Comparison of ENCODE assay signal across 30 cellular contexts in the genomic region with DNA sequence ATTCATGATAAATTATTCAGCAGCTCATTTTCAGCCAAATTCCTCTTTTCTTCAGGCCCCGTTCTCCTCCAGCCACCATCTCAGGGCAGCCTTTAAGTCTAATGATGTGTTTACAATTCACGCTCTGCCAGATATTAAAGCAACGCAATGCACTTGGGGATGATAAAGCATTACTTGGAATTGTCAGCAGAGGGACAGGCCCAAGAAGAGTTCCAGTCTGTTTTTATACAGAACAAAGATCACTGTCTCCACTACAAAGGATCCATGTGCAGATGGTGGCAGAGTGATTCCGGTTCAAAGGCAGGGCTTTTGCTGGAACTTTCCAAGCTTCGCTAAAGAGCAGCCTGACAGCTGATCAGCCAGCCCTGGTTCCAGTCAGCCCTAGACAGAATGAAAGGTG. TPM values are rescaled to one million over a fixed set of nuclear protein-coding genes. Genes with fewer than 3 reads are reported as not detected.
A peak's percentile ranks its signal among the peaks of the same experiment; 100 is the strongest.
DNase-seq lines count a peak whose midpoint lies in the region; ATAC-seq and TF ChIP-seq lines count a peak whose summit lies in the region.
"Had no signal": no experiment of that assay in that cellular context is flagged by ENCODE, and none has a peak within 500 bp of the region (broad histone marks: within the 10 kb centered on the region; RNA-seq: fewer than 3 reads in every experiment).

No MANE protein-coding gene starts in this region.

- H2BK120ac ChIP-seq in IMR-90 (ENCODE audit: low read depth, low read length), result no peak overlapping the region

- no peak overlapping the region for H3K23ac ChIP-seq in IMR-90 (ENCODE audit: low read depth, low read length)

- TF ChIP-seq POLR2A in IMR-90 (IDR thresholded peaks at IDR 0.05; ENCODE audit: low read depth, low read length) (no peak), adrenal gland (IDR thresholded peaks at IDR 0.05) (no peak)

- no peak overlapping the region for H2BK20ac ChIP-seq in IMR-90 (ENCODE audit: low read depth, low read length)

- intact Hi-C loops in IMR-90 (cut with micrococcal nuclease) (no loop called here), adrenal gland (cut with DNase I) (no loop called here)

- H2AK9ac ChIP-seq in IMR-90 (replicated peaks; ENCODE audit: low read depth, low read length, poor library complexity), result no peak overlapping the region

- ATAC-seq in IMR-90 (ENCODE audit: low read depth), result 0 out of 2 replicates have a peak, but pooled peaks have one; percentile 24
- ATAC-seq in GM19397 (IDR thresholded peaks at IDR 0.05; ENCODE audit: unreplicated experiment), result no peak
- ATAC-seq in GM19351 (IDR thresholded peaks at IDR 0.05; ENCODE audit: unreplicated experiment), result no peak
- ATAC-seq: activated CD8-positive, alpha-beta T cell treated with anti-CD3 and anti-CD28 coated beads, Interleukin-2, amount 10 ng/mL, durations not matched to agents 7 days and 5 days; activated T-helper 17 cell treated with anti-CD3 and anti-CD28 coated beads, Interleukin-2, amount 50 U/mL, for 72 hours; right lobe of liver had no signal

- no peak overlapping the region for H3K4ac ChIP-seq in IMR-90 (ENCODE audit: low read depth, low read length)

- H3K4me1 Mint-ChIP-seq in endothelial cell (ENCODE audit: unreplicated experiment), result peaks cover 3% of the 10 kb centered on the region
- H3K4me1 Mint-ChIP-seq: activated naive CD4-positive, alpha-beta T cell treated with anti-CD3 and anti-CD28 coated beads, Interleukin-2, amount 50 U/mL, for 24 hours; activated T-helper 17 cell treated with anti-CD3 and anti-CD28 coated beads, Interleukin-2, amount 50 U/mL, for 72 hours had no signal

- H3K4me3 ChIP-seq in IMR-90 (ENCODE audit: insufficient read depth, low read depth, low read length), result no peak overlapping the region
- no peak overlapping the region for H3K4me3 ChIP-seq in parathyroid adenoma (ENCODE audit: low read depth, low read length)
- H3K4me3 ChIP-seq in adrenal gland, result no peak overlapping the region
- H3K4me3 ChIP-seq: breast epithelium, left ventricle myocardium inferior, prostate gland, right lobe of liver, SJCRH30, stomach, vagina had no signal

- H3K27me3 ChIP-seq in IMR-90 (ENCODE audit: control insufficient read depth, insufficient read depth, low read length) (peaks cover 55% of the 10 kb centered on the region), parathyroid adenoma (ENCODE audit: control insufficient read depth, insufficient read depth, low read length) (no peaks in the 10 kb centered on the region), adrenal gland (no peaks in the 10 kb centered on the region)
- H3K27me3 ChIP-seq: breast epithelium, right lobe of liver, stomach, vagina had no signal

- H2AFZ ChIP-seq in IMR-90 (replicated peaks; ENCODE audit: low read length, poor library complexity) (no peak overlapping the region), parathyroid adenoma (peak overlapping the region; percentile 66)

- dilution Hi-C loops in IMR-90 (cut with HindIII; ENCODE audit: low sequenced_read_pairs, unreplicated experiment), result no loop called here

- DNase-seq in DMS79 (lab: John Stamatoyannopoulos, UW) (peak; percentile 30), IMR-90 (no peak), endothelial cell (ENCODE audit: low spot score) (no peak), adrenal gland (no peak)
- DNase-seq: activated CD4-positive, alpha-beta T cell treated with anti-CD3 and anti-CD28 coated beads for 4 hours; activated CD8-positive, alpha-beta T cell treated with anti-CD3 and anti-CD28 coated beads, Interleukin-2, amount 10 ng/mL, durations not matched to agents 7 days and 5 days; amygdala; DMS153; GF-D8; left ventricle myocardium inferior; NCI-H1048; NCI-H187 treated with DMSO at 0.1 percent for 48 hours; NCI-H226; NCI-H748 treated with DMSO at 0.1 percent for 48 hours; right lobe of liver; RPMI8226; SJCRH30; stimulated activated CD4-positive, alpha-beta T cell treated with anti-CD3 and anti-CD28 coated beads, Interleukin-12 subunit alpha, Interleukin-12 subunit beta, amount 100 ng/mL, for 4 hours; stimulated activated CD4-positive, alpha-beta T cell treated with anti-CD3 and anti-CD28 coated beads, Interleukin-4, amount 100 ng/mL, for 1 hour; stomach; T-helper 9 cell had no signal

- H3K79me2 ChIP-seq in parathyroid adenoma, result no peaks in the 10 kb centered on the region

- no peak overlapping the region for H3K14ac ChIP-seq in IMR-90 (replicated peaks; ENCODE audit: low read depth, low read length)

- H3K27ac Mint-ChIP-seq in endothelial cell (ENCODE audit: unreplicated experiment), result no peak overlapping the region
- H3K27ac Mint-ChIP-seq: activated CD8-positive, alpha-beta T cell treated with anti-CD3 and anti-CD28 coated beads, Interleukin-2, amount 10 ng/mL, durations not matched to agents 7 days and 5 days; activated naive CD4-positive, alpha-beta T cell treated with anti-CD3 and anti-CD28 coated beads, Interleukin-2, amount 50 U/mL, for 24 hours; activated T-helper 17 cell treated with anti-CD3 and anti-CD28 coated beads, Interleukin-2, amount 50 U/mL, for 72 hours had no signal

- no peak overlapping the region for H2BK5ac ChIP-seq in IMR-90 (ENCODE audit: low read depth, low read length, poor library complexity, severe bottlenecking)

- no peaks in the 10 kb centered on the region for H3K27me3 Mint-ChIP-seq in endothelial cell (ENCODE audit: unreplicated experiment)

- no peak overlapping the region for H4K8ac ChIP-seq in IMR-90 (ENCODE audit: low read depth in 2 of 2, low read length in 2 of 2)

- H3K9me3 ChIP-seq in IMR-90 (ENCODE audit: control insufficient read depth, insufficient read depth, low read length) (no peaks in the 10 kb centered on the region; the same call in 1 of the 2 replicates), parathyroid adenoma (ENCODE audit: control insufficient read depth, low read length) (no peaks in the 10 kb centered on the region), adrenal gland (replicated peaks in 1 of 3) (no peaks in the 10 kb centered on the region)
- H3K9me3 ChIP-seq: breast epithelium, left ventricle myocardium inferior, prostate gland, right lobe of liver, SJCRH30, stomach, vagina had no signal

- no peak overlapping the region for H3K18ac ChIP-seq in IMR-90 (ENCODE audit: low read depth, low read length)

- H3K9me1 ChIP-seq in IMR-90 (ENCODE audit: insufficient read depth, low read length), result no peaks in the 10 kb centered on the region

- H2BK15ac ChIP-seq in IMR-90 (ENCODE audit: low read depth, low read length), result no peak overlapping the region

- CTCF ChIA-PET in IMR-90 (lab: Yijun Ruan, JAX), result no interaction called here

- H3K27ac ChIP-seq in IMR-90 (ENCODE audit: insufficient read depth, low read length), result no peak overlapping the region
- H3K27ac ChIP-seq in parathyroid adenoma, result no peak overlapping the region
- H3K27ac ChIP-seq in adrenal gland, result no peak overlapping the region
- H3K27ac ChIP-seq: breast epithelium, epithelial cell of prostate, left ventricle myocardium inferior, prostate gland, right lobe of liver, SJCRH30, stomach, vagina had no signal

- WGBS in IMR-90 (ENCODE audit: extremely low coverage in 2 of 2, insufficient read length in 1 of 2), 2 experiments, result no CpG with 5 or more reads among the region's 5 CpGs
- 81 to 91% (median 82%) methylated on average over 5 of the region's 5 CpGs for WGBS in adrenal gland, 4 donors

- BruUV-seq in IMR-90 (replicated peaks; lab: Mats Ljungman, UMichigan), result no TSS peak

- H3K9me3 Mint-ChIP-seq in endothelial cell (ENCODE audit: unreplicated experiment), result no peaks in the 10 kb centered on the region
- H3K9me3 Mint-ChIP-seq: activated T-helper 17 cell treated with anti-CD3 and anti-CD28 coated beads, Interleukin-2, amount 50 U/mL, for 72 hours had no signal

- H3K4me3 Mint-ChIP-seq in endothelial cell (ENCODE audit: unreplicated experiment), result no peak overlapping the region
- H3K4me3 Mint-ChIP-seq: activated CD8-positive, alpha-beta T cell treated with anti-CD3 and anti-CD28 coated beads, Interleukin-2, amount 10 ng/mL, durations not matched to agents 7 days and 5 days; activated naive CD4-positive, alpha-beta T cell treated with anti-CD3 and anti-CD28 coated beads, Interleukin-2, amount 50 U/mL, for 24 hours; activated T-helper 17 cell treated with anti-CD3 and anti-CD28 coated beads, Interleukin-2, amount 50 U/mL, for 72 hours had no signal

- H4K91ac ChIP-seq in IMR-90 (ENCODE audit: insufficient read depth, low read depth, low read length), result no peak overlapping the region

- in situ Hi-C loops in IMR-90 (cut with MboI; ENCODE audit: low sequenced_read_pairs), result no loop called here

- H3K4me1 ChIP-seq in IMR-90 (ENCODE audit: control insufficient read depth, insufficient read depth, low read length) (0 out of 2 replicates have a peak, but pooled peaks cover 2% of the 10 kb centered on the region), parathyroid adenoma (peaks cover 4% of the 10 kb centered on the region), adrenal gland (replicated peaks in 1 of 2) (no peaks in the 10 kb centered on the region)
- H3K4me1 ChIP-seq: breast epithelium, left ventricle myocardium inferior, prostate gland, stomach, vagina had no signal

- H3K56ac ChIP-seq in IMR-90 (ENCODE audit: extremely low read depth, insufficient read depth, low read length), result no peak overlapping the region

- H4K5ac ChIP-seq in IMR-90 (ENCODE audit: low read depth, low read length), result no peak overlapping the region

- H3K36me3 ChIP-seq in IMR-90 (ENCODE audit: control insufficient read depth, insufficient read depth, low read length) (no peaks in the 10 kb centered on the region), parathyroid adenoma (ENCODE audit: control insufficient read depth, insufficient read depth, low read length) (no peaks in the 10 kb centered on the region), adrenal gland (replicated peaks in 1 of 2) (no peaks in the 10 kb centered on the region)
- H3K36me3 ChIP-seq: breast epithelium, left ventricle myocardium inferior, prostate gland, right lobe of liver, SJCRH30, stomach, vagina had no signal

- TF ChIP-seq CTCF in IMR-90 (conservative IDR thresholded peaks at IDR 0.05; ENCODE audit: low read depth, low read length) (no peak), endothelial cell (IDR thresholded peaks at IDR 0.05; ENCODE audit: unreplicated experiment) (peak; percentile 13), parathyroid adenoma (IDR thresholded peaks at IDR 0.05) (peak; percentile 19), adrenal gland (IDR thresholded peaks at IDR 0.05) (no peak)

- no peak overlapping the region for H3K9ac ChIP-seq in IMR-90 (ENCODE audit: low read depth, low read length)
- H3K9ac ChIP-seq in parathyroid adenoma, result no peak overlapping the region

- H3K4me2 ChIP-seq in IMR-90 (ENCODE audit: low read depth, low read length) (no peak overlapping the region), parathyroid adenoma (ENCODE audit: low read length) (no peak overlapping the region)

- H4K20me1 ChIP-seq in IMR-90 (ENCODE audit: insufficient read depth, low read length), result no peaks in the 10 kb centered on the region

- no peaks in the 10 kb centered on the region for H3K36me3 Mint-ChIP-seq in endothelial cell (ENCODE audit: low read depth, unreplicated experiment)

- H2AK5ac ChIP-seq in IMR-90 (ENCODE audit: low read depth, low read length), result no peak overlapping the region

- H3K79me1 ChIP-seq in IMR-90 (ENCODE audit: low read depth in 1 of 2, low read length in 2 of 2), result no peaks in the 10 kb centered on the region

- TF ChIP-seq RAD21 in IMR-90 (IDR thresholded peaks at IDR 0.05; ENCODE audit: low read length), result no peak

- POLR2A ChIA-PET in IMR-90 (lab: Charles Lee; ENCODE audit: unreplicated experiment), result no interaction called here

RNA-seq across cellular contexts. Expression of gene GALNT18, which starts 13.7 kb away (rescaled TPM):
- total RNA-seq in IMR-90 (2012; rRNA removed) (9.4 and 11.3 TPM in 2 replicates), endothelial cell (ENCODE audit: unreplicated experiment) (87.6 TPM), adrenal gland (10 to 100 TPM in 1 of 8 donors, 1 to 10 TPM in 7; 1.4 to 15.1 (median 7.4) TPM)
- polyA plus RNA-seq in IMR-90 (2012; rRNA removed) (9.2 and 9.5 TPM in 2 replicates), adrenal gland (1 to 10 TPM; 3.8 to 4.5 (median 4.0) TPM)
- 7.9 and 10.2 TPM in 2 replicates for polyA plus RNA-seq in IMR-90 (2012; cell fraction: cytosol; rRNA removed)
- polyA plus RNA-seq in IMR-90 (2012; cell fraction: nucleus; rRNA removed; ENCODE audit: low replicate concordance), result 4.2 and 5.8 TPM in 2 replicates

Comparison
In these comparisons a context has a peak if more than half of its experiments do, and no peak if none do; other contexts are left out.
1. CTCF ChIP-seq: peak in endothelial cell (single experiment) and parathyroid adenoma (single experiment); none in IMR-90 (single experiment) and adrenal gland (0 of 6).